8 cellular contexts compared by ENCODE assay signal in the genomic region with DNA sequence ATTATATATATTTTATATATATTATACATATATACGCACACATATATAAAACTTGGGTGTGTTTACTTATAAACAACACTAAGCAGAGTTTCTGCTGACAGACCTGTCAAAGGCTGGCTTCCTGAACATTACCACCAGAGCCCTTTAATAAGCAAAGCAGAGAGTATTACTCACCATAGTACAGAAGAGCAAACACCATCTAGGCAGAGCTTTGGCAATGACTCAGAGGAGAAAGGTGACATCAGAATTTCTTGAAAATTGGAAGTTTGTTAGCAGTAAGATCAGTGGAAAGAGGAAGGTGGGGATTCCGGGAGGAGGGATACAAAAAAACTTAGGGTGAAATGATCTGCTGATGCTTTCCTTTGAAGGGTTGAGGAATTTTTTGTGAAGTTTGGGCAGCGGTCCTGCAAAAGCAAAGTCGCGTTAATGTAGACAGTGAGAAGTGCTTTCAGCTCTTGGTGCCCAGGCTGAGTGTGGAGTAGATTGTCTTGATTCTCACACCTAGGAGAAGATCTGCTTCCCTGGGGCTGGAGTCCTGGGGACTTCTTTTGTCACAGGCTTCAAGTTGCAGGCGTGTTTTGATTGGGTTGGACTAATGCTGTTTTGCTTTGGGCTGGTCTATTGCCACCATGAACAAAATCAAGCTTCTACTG.
A peak's percentile ranks its signal among the peaks of the same experiment; 100 is the strongest.
DNase-seq lines count a peak whose midpoint lies in the region; ATAC-seq, FAIRE-seq and TF ChIP-seq lines count a peak whose summit lies in the region.

No MANE protein-coding gene starts in this region.

- peaks cover 32% of the 10 kb centered on the region for H3K4me1 Mint-ChIP-seq in CD8-positive, alpha-beta T cell (ENCODE audit: low read depth)
- peaks cover 72% of the 10 kb centered on the region for H3K4me1 Mint-ChIP-seq in activated T-helper 2 cell treated with anti-CD3 and anti-CD28 coated beads, Interferon-gamma antibody, Interleukin-2, Interleukin-4, amounts not matched to agents 10 μg/mL and 5 μg/mL and 100 μg/mL, durations not matched to agents 14 hours and 24 hours and 36 hours (ENCODE audit: low read depth)

- no peaks in the 10 kb centered on the region for H3K27me3 ChIP-seq in CD8-positive, alpha-beta T cell (ENCODE audit: insufficient read depth, low read length)

- no peak for TF ChIP-seq CTCF in CD8-positive, alpha-beta T cell (IDR thresholded peaks at IDR 0.05)

- H3K27me3 Mint-ChIP-seq in CD8-positive, alpha-beta T cell (ENCODE audit: low read depth): no peaks in the 10 kb centered on the region
- H3K27me3 Mint-ChIP-seq in activated T-helper 2 cell treated with anti-CD3 and anti-CD28 coated beads, Interferon-gamma antibody, Interleukin-2, Interleukin-4, amounts not matched to agents 10 μg/mL and 5 μg/mL and 100 μg/mL, durations not matched to agents 14 hours and 24 hours and 36 hours (ENCODE audit: low read depth): no peaks in the 10 kb centered on the region

- POLR2A ChIA-PET in CD8-positive, alpha-beta T cell (lab: Charles Lee): no interaction called here

- no peaks in the 10 kb centered on the region for H3K9me3 Mint-ChIP-seq in CD8-positive, alpha-beta T cell
- H3K9me3 Mint-ChIP-seq in activated T-helper 2 cell treated with anti-CD3 and anti-CD28 coated beads, Interferon-gamma antibody, Interleukin-2, Interleukin-4, amounts not matched to agents 10 μg/mL and 5 μg/mL and 100 μg/mL, durations not matched to agents 14 hours and 24 hours and 36 hours: no peaks in the 10 kb centered on the region

- no peak for DNase-seq in CD8-positive, alpha-beta T cell
- no peak for DNase-seq in activated T-helper 2 cell treated with anti-CD3 and anti-CD28 coated beads, Interferon-gamma antibody, Interleukin-2, Interleukin-4, amounts not matched to agents 10 μg/mL and 5 μg/mL and 100 μg/mL, durations not matched to agents 14 hours and 24 hours and 36 hours (ENCODE audit: low spot score)
- DNase-seq in kidney glomerular epithelial cell (lab: John Stamatoyannopoulos, UW) (peak; percentile 89), inferior parietal cortex (ENCODE audit: extremely low spot score) (no peak), GM12892 (ENCODE audit: insufficient read length) (no peak)

- H3K27ac ChIP-seq in CD8-positive, alpha-beta T cell (ENCODE audit: low read depth, low read length): no peak overlapping the region

- no peaks in the 10 kb centered on the region for H3K36me3 Mint-ChIP-seq in CD8-positive, alpha-beta T cell
- peaks cover 19% of the 10 kb centered on the region for H3K36me3 Mint-ChIP-seq in activated T-helper 2 cell treated with anti-CD3 and anti-CD28 coated beads, Interferon-gamma antibody, Interleukin-2, Interleukin-4, amounts not matched to agents 10 μg/mL and 5 μg/mL and 100 μg/mL, durations not matched to agents 14 hours and 24 hours and 36 hours (ENCODE audit: low read depth)

- H3K4me3 ChIP-seq in CD8-positive, alpha-beta T cell (ENCODE audit: low read depth, low read length): no peak overlapping the region

- H3K4me3 Mint-ChIP-seq in CD8-positive, alpha-beta T cell: no peak overlapping the region
- no peak overlapping the region for H3K4me3 Mint-ChIP-seq in activated T-helper 2 cell treated with anti-CD3 and anti-CD28 coated beads, Interferon-gamma antibody, Interleukin-2, Interleukin-4, amounts not matched to agents 10 μg/mL and 5 μg/mL and 100 μg/mL, durations not matched to agents 14 hours and 24 hours and 36 hours (ENCODE audit: low read depth)

- ATAC-seq in CD8-positive, alpha-beta T cell: peak; percentile 16
- ATAC-seq in HG03442 (IDR thresholded peaks at IDR 0.05; ENCODE audit: unreplicated experiment) (peak; percentile 83), GM21786 (IDR thresholded peaks at IDR 0.05; ENCODE audit: unreplicated experiment) (no peak), GM21717 (IDR thresholded peaks at IDR 0.05; ENCODE audit: unreplicated experiment) (no peak)

- no peaks in the 10 kb centered on the region for H3K36me3 ChIP-seq in CD8-positive, alpha-beta T cell (ENCODE audit: insufficient read depth, low read length)

- H3K4me1 ChIP-seq in CD8-positive, alpha-beta T cell (ENCODE audit: insufficient read depth, low read length): peaks cover 21% of the 10 kb centered on the region

- H3K27ac Mint-ChIP-seq in CD8-positive, alpha-beta T cell: no peak overlapping the region
- peak overlapping the region; percentile 83 for H3K27ac Mint-ChIP-seq in activated T-helper 2 cell treated with anti-CD3 and anti-CD28 coated beads, Interferon-gamma antibody, Interleukin-2, Interleukin-4, amounts not matched to agents 10 μg/mL and 5 μg/mL and 100 μg/mL, durations not matched to agents 14 hours and 24 hours and 36 hours

- CTCF ChIA-PET in CD8-positive, alpha-beta T cell (lab: Charles Lee): interaction anchor here (0.9 to 2.8 kb wide), 2 partner anchors 10 to 13 kb away, joined by 3 to 10 read pairs; no protein-coding TSS in a partner anchor

- H3K9me3 ChIP-seq in CD8-positive, alpha-beta T cell (ENCODE audit: low read length): no peaks in the 10 kb centered on the region

- TF ChIP-seq POLR2A in GM12892 (IDR thresholded peaks at IDR 0.05; ENCODE audit: low read depth, low read length): no peak

- no peak for FAIRE-seq in GM12892 (lab: Jason Lieb, UNC)

- intact Hi-C loops in CD8-positive, alpha-beta T cell (cut with DNase I, micrococcal nuclease): no loop called here
- intact Hi-C loops in activated T-helper 2 cell treated with anti-CD3 and anti-CD28 coated beads, Interferon-gamma antibody, Interleukin-2, Interleukin-4, amounts not matched to agents 10 μg/mL and 5 μg/mL and 100 μg/mL, durations not matched to agents 14 hours and 24 hours and 36 hours (cut with micrococcal nuclease): no loop called here

Comparison
In these comparisons a context has a peak if more than half of its experiments do, and no peak if none do; other contexts are left out.
1. ATAC-seq: peak in CD8-positive, alpha-beta T cell (single experiment) and HG03442 (single experiment); none in GM21786 (single experiment) and GM21717 (single experiment).